ENCODE assay signal across 2 cellular contexts in the genomic region with DNA sequence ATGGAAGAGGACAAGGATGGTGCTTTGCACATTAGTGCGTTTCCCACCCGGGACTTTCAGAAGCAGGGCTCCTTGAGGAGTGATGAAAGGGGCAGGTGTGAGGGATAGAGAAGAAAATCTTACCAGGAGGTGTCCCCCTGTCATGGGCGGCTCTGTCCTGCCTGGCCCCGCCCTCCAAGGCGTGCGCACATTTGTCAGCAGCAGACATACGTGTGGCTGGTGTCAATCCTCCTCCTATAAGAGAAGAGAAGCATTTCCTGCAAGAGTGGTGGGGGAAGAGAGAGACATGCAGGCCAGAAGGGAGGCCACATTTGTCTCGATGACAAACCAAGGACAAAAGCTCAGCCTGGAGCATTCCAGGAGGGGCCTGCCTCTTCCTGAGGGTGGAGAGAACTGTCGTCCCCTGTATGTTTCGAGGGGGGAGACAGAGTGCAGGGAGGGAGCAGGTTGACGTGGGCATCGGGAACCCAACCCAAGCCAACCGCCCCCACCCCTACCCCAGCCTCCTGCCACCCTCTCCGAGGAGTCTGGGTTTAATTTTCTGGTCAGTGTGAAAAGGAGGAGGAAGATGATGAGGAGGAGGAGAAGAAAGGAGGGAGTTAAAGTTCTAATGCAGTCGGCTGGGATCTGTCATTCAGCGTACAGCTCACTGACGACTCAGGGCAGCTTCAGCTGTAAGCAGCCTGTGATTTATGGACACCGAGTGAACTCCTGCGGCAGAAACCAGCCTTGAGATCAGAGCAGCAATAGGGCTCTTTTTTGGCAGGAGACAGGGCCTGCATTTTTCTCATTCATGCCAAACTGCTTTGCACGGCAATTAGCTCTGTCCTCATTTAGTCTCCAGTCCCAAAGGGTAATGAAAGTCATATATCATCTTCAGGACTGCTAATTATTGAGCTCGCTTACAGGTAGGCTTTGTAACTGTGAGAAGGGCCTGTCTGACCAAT.
TF ChIP-seq lines count a peak whose summit lies in the region.

No MANE protein-coding gene starts in this region.

TF ChIP-seq in IMR-90, 13 proteins besides CTCF, POLR2A, EP300 and RAD21:
- TF ChIP-seq, protein P1, sequence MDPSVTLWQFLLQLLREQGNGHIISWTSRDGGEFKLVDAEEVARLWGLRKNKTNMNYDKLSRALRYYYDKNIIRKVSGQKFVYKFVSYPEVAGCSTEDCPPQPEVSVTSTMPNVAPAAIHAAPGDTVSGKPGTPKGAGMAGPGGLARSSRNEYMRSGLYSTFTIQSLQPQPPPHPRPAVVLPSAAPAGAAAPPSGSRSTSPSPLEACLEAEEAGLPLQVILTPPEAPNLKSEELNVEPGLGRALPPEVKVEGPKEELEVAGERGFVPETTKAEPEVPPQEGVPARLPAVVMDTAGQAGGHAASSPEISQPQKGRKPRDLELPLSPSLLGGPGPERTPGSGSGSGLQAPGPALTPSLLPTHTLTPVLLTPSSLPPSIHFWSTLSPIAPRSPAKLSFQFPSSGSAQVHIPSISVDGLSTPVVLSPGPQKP (IDR thresholded peaks at IDR 0.05; ENCODE audit: borderline replicate concordance, low read depth, low read length), result no peak
- TF ChIP-seq RFX5 (IDR thresholded peaks at IDR 0.05; ENCODE audit: low read depth, low read length) (no peak), NFE2L2 (IDR thresholded peaks at IDR 0.05; ENCODE audit: low read depth, low read length) (no peak), CHD1 (IDR thresholded peaks at IDR 0.05; ENCODE audit: low read depth, low read length) (no peak), USF2 (IDR thresholded peaks at IDR 0.05; ENCODE audit: low read depth, low read length) (no peak), SMC3 (IDR thresholded peaks at IDR 0.05; ENCODE audit: low read depth, low read length) (no peak), MAFK (IDR thresholded peaks at IDR 0.05; ENCODE audit: low read depth, low read length) (no peak), MAZ (IDR thresholded peaks at IDR 0.05; ENCODE audit: borderline replicate concordance, low read depth, low read length) (no peak), CEBPB (IDR thresholded peaks at IDR 0.05; ENCODE audit: low read depth, low read length) (no peak), BHLHE40 (IDR thresholded peaks at IDR 0.05; ENCODE audit: low read depth, low read length) (no peak), FOS (IDR thresholded peaks at IDR 0.05; ENCODE audit: low read depth, low read length) (no peak), RCOR1 (IDR thresholded peaks at IDR 0.05; ENCODE audit: insufficient replicate concordance, low read length) (no peak), MXI1 (IDR thresholded peaks at IDR 0.05; ENCODE audit: borderline replicate concordance, low read depth, low read length) (no peak)

TF ChIP-seq in K562, 482 proteins besides CTCF, POLR2A, EP300 and RAD21:
- TF ChIP-seq MCM3 (IDR thresholded peaks at IDR 0.05), result no peak
- peak; percentile 85 for TF ChIP-seq MEIS2 (IDR thresholded peaks at IDR 0.05; ENCODE audit: partially characterized antibody)
- 0 out of 2 replicates have a peak, but pooled peaks have one; percentile 8 for TF ChIP-seq BHLHE40 (IDR thresholded peaks at IDR 0.05; ENCODE audit: low read length)
- TF ChIP-seq, protein P2, sequence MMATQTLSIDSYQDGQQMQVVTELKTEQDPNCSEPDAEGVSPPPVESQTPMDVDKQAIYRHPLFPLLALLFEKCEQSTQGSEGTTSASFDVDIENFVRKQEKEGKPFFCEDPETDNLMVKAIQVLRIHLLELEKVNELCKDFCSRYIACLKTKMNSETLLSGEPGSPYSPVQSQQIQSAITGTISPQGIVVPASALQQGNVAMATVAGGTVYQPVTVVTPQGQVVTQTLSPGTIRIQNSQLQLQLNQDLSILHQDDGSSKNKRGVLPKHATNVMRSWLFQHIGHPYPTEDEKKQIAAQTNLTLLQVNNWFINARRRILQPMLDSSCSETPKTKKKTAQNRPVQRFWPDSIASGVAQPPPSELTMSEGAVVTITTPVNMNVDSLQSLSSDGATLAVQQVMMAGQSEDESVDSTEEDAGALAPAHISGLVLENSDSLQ (IDR thresholded peaks at IDR 0.05), result peak; percentile 87
- TF ChIP-seq, protein P3, sequence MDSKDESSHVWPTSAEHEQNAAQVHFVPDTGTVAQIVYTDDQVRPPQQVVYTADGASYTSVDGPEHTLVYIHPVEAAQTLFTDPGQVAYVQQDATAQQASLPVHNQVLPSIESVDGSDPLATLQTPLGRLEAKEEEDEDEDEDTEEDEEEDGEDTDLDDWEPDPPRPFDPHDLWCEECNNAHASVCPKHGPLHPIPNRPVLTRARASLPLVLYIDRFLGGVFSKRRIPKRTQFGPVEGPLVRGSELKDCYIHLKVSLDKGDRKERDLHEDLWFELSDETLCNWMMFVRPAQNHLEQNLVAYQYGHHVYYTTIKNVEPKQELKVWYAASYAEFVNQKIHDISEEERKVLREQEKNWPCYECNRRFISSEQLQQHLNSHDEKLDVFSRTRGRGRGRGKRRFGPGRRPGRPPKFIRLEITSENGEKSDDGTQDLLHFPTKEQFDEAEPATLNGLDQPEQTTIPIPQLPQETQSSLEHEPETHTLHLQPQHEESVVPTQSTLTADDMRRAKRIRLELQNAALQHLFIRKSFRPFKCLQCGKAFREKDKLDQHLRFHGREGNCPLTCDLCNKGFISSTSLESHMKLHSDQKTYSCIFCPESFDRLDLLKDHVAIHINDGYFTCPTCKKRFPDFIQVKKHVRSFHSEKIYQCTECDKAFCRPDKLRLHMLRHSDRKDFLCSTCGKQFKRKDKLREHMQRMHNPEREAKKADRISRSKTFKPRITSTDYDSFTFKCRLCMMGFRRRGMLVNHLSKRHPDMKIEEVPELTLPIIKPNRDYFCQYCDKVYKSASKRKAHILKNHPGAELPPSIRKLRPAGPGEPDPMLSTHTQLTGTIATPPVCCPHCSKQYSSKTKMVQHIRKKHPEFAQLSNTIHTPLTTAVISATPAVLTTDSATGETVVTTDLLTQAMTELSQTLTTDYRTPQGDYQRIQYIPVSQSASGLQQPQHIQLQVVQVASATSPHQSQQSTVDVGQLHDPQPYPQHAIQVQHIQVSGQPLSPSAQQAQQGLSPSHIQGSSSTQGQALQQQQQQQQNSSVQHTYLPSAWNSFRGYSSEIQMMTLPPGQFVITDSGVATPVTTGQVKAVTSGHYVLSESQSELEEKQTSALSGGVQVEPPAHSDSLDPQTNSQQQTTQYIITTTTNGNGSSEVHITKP (IDR thresholded peaks at IDR 0.05; ENCODE audit: partially characterized antibody), result peak; percentile 67
- no peak for TF ChIP-seq ATF1 (CRISPR knock-in tag; IDR thresholded peaks at IDR 0.05)
- TF ChIP-seq ATF1 (tag; IDR thresholded peaks at IDR 0.05), result peak; percentile 37; the same call in 1 of the 2 replicates
- TF ChIP-seq HDAC3 (IDR thresholded peaks at IDR 0.05; ENCODE audit: borderline replicate concordance, partially characterized antibody), result no peak
- TF ChIP-seq PBX2 (CRISPR knock-in tag; IDR thresholded peaks at IDR 0.05; ENCODE audit: low read depth), result no peak
- TF ChIP-seq PBX2 (tag; conservative IDR thresholded peaks at IDR 0.05; ENCODE audit: low read depth), result peak; percentile 93
- peak; percentile 74 to 79 for TF ChIP-seq NRF1 (conservative IDR thresholded peaks at IDR 0.05 in 1 of 2, IDR thresholded peaks at IDR 0.05 in 1 of 2)
